Comparison of ENCODE assay signal across 20 cellular contexts in the genomic region with DNA sequence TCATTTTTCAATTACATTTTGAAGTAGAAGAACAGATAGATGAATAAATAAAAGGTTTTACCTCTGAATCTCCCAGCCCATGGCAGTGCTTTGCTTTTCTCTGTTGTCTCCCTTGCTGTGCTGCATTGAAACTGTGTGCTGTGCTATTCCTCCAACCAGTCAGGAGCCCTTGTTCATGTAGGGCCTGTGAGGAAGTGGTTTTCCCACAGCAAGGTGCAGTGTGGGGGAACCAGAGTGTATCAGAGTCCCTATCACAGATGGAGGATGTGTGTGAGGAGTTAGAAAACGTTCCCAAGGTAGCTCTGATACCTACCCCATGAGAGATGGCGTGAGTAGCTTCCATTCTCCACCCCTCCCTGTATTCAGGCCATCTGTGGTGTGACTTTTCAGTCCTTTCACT.
"Had no signal": no experiment of that assay in that cellular context is flagged by ENCODE, and none has a peak within 500 bp of the region (broad histone marks: within the 10 kb centered on the region; RNA-seq: fewer than 3 reads in every experiment).

No MANE protein-coding gene starts in this region.

- H3K4me3 ChIP-seq: gastrocnemius medialis, heart left ventricle, hepatocyte, lung, right lobe of liver, stomach, thyroid gland had no signal

- H3K4me1 ChIP-seq: parathyroid adenoma had no signal

- FAIRE-seq: kidney, small intestine had no signal

- ATAC-seq: esophagus mucosa, gastrocnemius medialis, heart left ventricle, left lobe of liver, right lobe of liver had no signal

- H3K27me3 ChIP-seq: gastrocnemius medialis, heart left ventricle, hepatocyte, right lobe of liver, stomach, thyroid gland had no signal

- H3K9me3 ChIP-seq: gastrocnemius medialis, right lobe of liver, stomach, thyroid gland had no signal

- H2AFZ ChIP-seq: hepatocyte, parathyroid adenoma had no signal

- H3K9ac ChIP-seq: parathyroid adenoma had no signal

- DNase-seq: effector CD8-positive, alpha-beta T cell; endodermal cell; foreskin fibroblast; gastrocnemius medialis; heart left ventricle; kidney; naive B cell; right lobe of liver; small intestine; stimulated activated CD4-positive, alpha-beta T cell treated with anti-CD3 and anti-CD28 coated beads, Interleukin-15, amount 100 ng/mL, for 24 hours; stimulated activated CD4-positive, alpha-beta T cell treated with anti-CD3 and anti-CD28 coated beads, Interleukin-2, amount 100 ng/mL, for 48 hours; stimulated activated naive CD4-positive, alpha-beta T cell; stomach; thyroid gland had no signal

- H3K79me2 ChIP-seq: hepatocyte, parathyroid adenoma had no signal

- H3K36me3 ChIP-seq: gastrocnemius medialis, heart left ventricle, right lobe of liver, stomach, thyroid gland had no signal

- H3K4me2 ChIP-seq: hepatocyte had no signal

- H3K27ac ChIP-seq: epithelial cell of prostate, gastrocnemius medialis, heart left ventricle, hepatocyte, parathyroid adenoma, right lobe of liver, stomach, thyroid gland had no signal
